In the genomic region with DNA sequence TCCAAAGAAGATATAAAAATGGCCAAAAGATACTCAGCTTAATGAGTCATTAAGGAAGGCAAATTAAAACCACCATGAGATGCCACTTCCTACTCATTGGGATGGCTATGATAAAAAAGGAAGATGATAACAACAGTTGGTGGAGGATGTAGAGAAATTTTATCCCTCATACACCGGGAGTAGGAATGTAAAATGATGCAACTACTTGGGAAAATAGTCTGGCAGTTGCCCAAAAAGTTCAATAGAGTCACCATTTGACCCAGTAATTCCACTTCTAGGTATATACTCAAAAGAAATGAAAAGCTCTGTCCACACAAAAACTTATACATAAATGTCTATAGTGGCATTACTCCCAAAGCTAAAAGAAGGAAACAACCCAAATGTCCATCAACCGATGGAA, we compare ENCODE assay signal across 20 cellular contexts. TPM values are rescaled to one million over a fixed set of nuclear protein-coding genes. Genes with fewer than 3 reads are reported as not detected.
DNase-seq lines count a peak whose midpoint lies in the region; TF ChIP-seq lines count a peak whose summit lies in the region.
"Had no signal": no experiment of that assay in that cellular context is flagged by ENCODE, and none has a peak within 500 bp of the region (broad histone marks: within the 10 kb centered on the region; RNA-seq: fewer than 3 reads in every experiment).

No MANE protein-coding gene starts in this region.

- peaks cover 2% of the 10 kb centered on the region for H3K27me3 Mint-ChIP-seq in activated T-helper 2 cell treated with anti-CD3 and anti-CD28 coated beads, Interferon-gamma antibody, Interleukin-2, Interleukin-4, amounts not matched to agents 10 μg/mL and 5 μg/mL and 100 μg/mL, durations not matched to agents 14 hours and 24 hours and 36 hours (ENCODE audit: low read depth)

- H3K27ac Mint-ChIP-seq in activated T-helper 2 cell treated with anti-CD3 and anti-CD28 coated beads, Interferon-gamma antibody, Interleukin-2, Interleukin-4, amounts not matched to agents 10 μg/mL and 5 μg/mL and 100 μg/mL, durations not matched to agents 14 hours and 24 hours and 36 hours = no peak overlapping the region
- H3K27ac Mint-ChIP-seq: CD4-positive, CD25-positive, alpha-beta regulatory T cell had no signal

- no peaks in the 10 kb centered on the region for H3K4me1 Mint-ChIP-seq in activated T-helper 2 cell treated with anti-CD3 and anti-CD28 coated beads, Interferon-gamma antibody, Interleukin-2, Interleukin-4, amounts not matched to agents 10 μg/mL and 5 μg/mL and 100 μg/mL, durations not matched to agents 14 hours and 24 hours and 36 hours (ENCODE audit: low read depth)
- H3K4me1 Mint-ChIP-seq: CD4-positive, CD25-positive, alpha-beta regulatory T cell had no signal

- peak; percentile 32 for DNase-seq in ELR (ENCODE audit: low read depth)
- peak; percentile 26 for DNase-seq in M059J (ENCODE audit: low read depth)
- DNase-seq in epithelial cell of esophagus (ENCODE audit: low read depth) = peak; percentile 31
- peak; percentile 64 for DNase-seq in renal cortical epithelial cell (ENCODE audit: low read depth)
- no peak for DNase-seq in dermis blood vessel endothelial cell
- no peak for DNase-seq in cortex of kidney (lab: John Stamatoyannopoulos, UW)
- DNase-seq in activated T-helper 2 cell treated with anti-CD3 and anti-CD28 coated beads, Interferon-gamma antibody, Interleukin-2, Interleukin-4, amounts not matched to agents 10 μg/mL and 5 μg/mL and 100 μg/mL, durations not matched to agents 14 hours and 24 hours and 36 hours (ENCODE audit: low spot score) = no peak
- DNase-seq: ACHN; Caco-2; CD4-positive, CD25-positive, alpha-beta regulatory T cell; DMS53; NCI-H1092; NCI-H146; NCI-H2081; NCI-H524 had no signal

- H3K4me3 Mint-ChIP-seq in activated T-helper 2 cell treated with anti-CD3 and anti-CD28 coated beads, Interferon-gamma antibody, Interleukin-2, Interleukin-4, amounts not matched to agents 10 μg/mL and 5 μg/mL and 100 μg/mL, durations not matched to agents 14 hours and 24 hours and 36 hours (ENCODE audit: low read depth) = no peak overlapping the region

- no peak overlapping the region for H3K4me3 ChIP-seq in epithelial cell of esophagus (ENCODE audit: low read length)
- H3K4me3 ChIP-seq: HAP-1, K562, SK-N-MC had no signal

- H3K36me3 Mint-ChIP-seq in activated T-helper 2 cell treated with anti-CD3 and anti-CD28 coated beads, Interferon-gamma antibody, Interleukin-2, Interleukin-4, amounts not matched to agents 10 μg/mL and 5 μg/mL and 100 μg/mL, durations not matched to agents 14 hours and 24 hours and 36 hours (ENCODE audit: low read depth) = no peaks in the 10 kb centered on the region
- H3K36me3 Mint-ChIP-seq: CD4-positive, CD25-positive, alpha-beta regulatory T cell had no signal

- TF ChIP-seq CTCF in epithelial cell of esophagus (IDR thresholded peaks at IDR 0.05; ENCODE audit: insufficient read depth, low read depth, low read length, missing control alignments) = no peak

- H3K9me3 Mint-ChIP-seq in activated T-helper 2 cell treated with anti-CD3 and anti-CD28 coated beads, Interferon-gamma antibody, Interleukin-2, Interleukin-4, amounts not matched to agents 10 μg/mL and 5 μg/mL and 100 μg/mL, durations not matched to agents 14 hours and 24 hours and 36 hours = no peaks in the 10 kb centered on the region

- intact Hi-C loops in activated T-helper 2 cell treated with anti-CD3 and anti-CD28 coated beads, Interferon-gamma antibody, Interleukin-2, Interleukin-4, amounts not matched to agents 10 μg/mL and 5 μg/mL and 100 μg/mL, durations not matched to agents 14 hours and 24 hours and 36 hours (cut with micrococcal nuclease) = no loop called here

RNA-seq across cellular contexts. Expression of a gene that starts 10.1 kb away (rescaled TPM):
- total RNA-seq in M059J (2014; rRNA removed; shearing (Covaris generic)) = 0.22 TPM in 1 of 2 replicates, not detected in the other
- total RNA-seq in renal cortical epithelial cell = 4.7 and 13.1 TPM in 2 replicates
- 0.05 TPM in 1 of 2 replicates, not detected in the other for total RNA-seq in dermis blood vessel endothelial cell
- total RNA-seq in activated T-helper 2 cell treated with anti-CD3 and anti-CD28 coated beads, Interferon-gamma antibody, Interleukin-2, Interleukin-4, amounts not matched to agents 10 μg/mL and 5 μg/mL and 100 μg/mL, durations not matched to agents 14 hours and 24 hours and 36 hours = not detected in 2 replicates
- total RNA-seq: CD4-positive, CD25-positive, alpha-beta regulatory T cell had no signal

RNA-seq across cellular contexts. Expression of a gene that starts 38.9 kb away (rescaled TPM):
- total RNA-seq in M059J (2014; rRNA removed; shearing (Covaris generic)) = not detected in 2 replicates
- not detected in 2 replicates for total RNA-seq in renal cortical epithelial cell
- total RNA-seq in dermis blood vessel endothelial cell = not detected in 2 replicates
- total RNA-seq in activated T-helper 2 cell treated with anti-CD3 and anti-CD28 coated beads, Interferon-gamma antibody, Interleukin-2, Interleukin-4, amounts not matched to agents 10 μg/mL and 5 μg/mL and 100 μg/mL, durations not matched to agents 14 hours and 24 hours and 36 hours = not detected in 2 replicates
- total RNA-seq: Caco-2; CD4-positive, CD25-positive, alpha-beta regulatory T cell; G401; K562; Right ventricle myocardium inferior had no signal

Comparison
In these comparisons a context has a peak if more than half of its experiments do, and no peak if none do; other contexts are left out.
1. DNase-seq: peak in ELR (single experiment), M059J (single experiment), epithelial cell of esophagus (single experiment) and renal cortical epithelial cell (single experiment); none in dermis blood vessel endothelial cell (single experiment), cortex of kidney (single experiment) and activated T-helper 2 cell treated with anti-CD3 and anti-CD28 coated beads, Interferon-gamma antibody, Interleukin-2, Interleukin-4, amounts not matched to agents 10 μg/mL and 5 μg/mL and 100 μg/mL, durations not matched to agents 14 hours and 24 hours and 36 hours (single experiment).